In genomic region chr7:49597805-49598204, GRCh38 we compare ENCODE assay signal across 22 cellular contexts.
DNase-seq lines count a peak whose midpoint lies in the region; ATAC-seq, FAIRE-seq and TF ChIP-seq lines count a peak whose summit lies in the region.
"Had no signal": no experiment of that assay in that cellular context is flagged by ENCODE, and none has a peak within 500 bp of the region (broad histone marks: within the 10 kb centered on the region; RNA-seq: fewer than 3 reads in every experiment).

No MANE protein-coding gene starts in this region.

- H3K4me2 ChIP-seq in BLaER1 treated with 17β-estradiol and CSF1 and Interleukin-3, amounts not matched to agents 10 nM and 100 nM = peak overlapping the region; percentile 6 to 90 (median 73); a peak in 20 of 22 replicates
- H3K4me2 ChIP-seq in mesenchymal stem cell (ENCODE audit: low read length, poor library complexity, severe bottlenecking) = no peak overlapping the region
- H3K4me2 ChIP-seq: A549 had no signal

- no peaks in the 10 kb centered on the region for H3K27me3 ChIP-seq in BLaER1 treated with 17β-estradiol and CSF1 and Interleukin-3, amounts not matched to agents 10 nM and 100 nM
- H3K27me3 ChIP-seq in bronchial epithelial cell (ENCODE audit: control insufficient read depth, insufficient read depth, low read length) = no peaks in the 10 kb centered on the region
- no peaks in the 10 kb centered on the region for H3K27me3 ChIP-seq in mesenchymal stem cell (ENCODE audit: control insufficient read depth in 1 of 2, insufficient read depth in 1 of 2, low read length in 2 of 2)
- no peaks in the 10 kb centered on the region for H3K27me3 ChIP-seq in aorta (ENCODE audit: control insufficient read depth in 1 of 2, insufficient read depth in 2 of 2, low read length in 1 of 2)
- no peaks in the 10 kb centered on the region for H3K27me3 ChIP-seq in BE2C

- no peak overlapping the region for H2BK15ac ChIP-seq in mesenchymal stem cell (ENCODE audit: low read depth, poor library complexity, severe bottlenecking)

- TF ChIP-seq CTCF in bronchial epithelial cell (IDR thresholded peaks at IDR 0.05; ENCODE audit: insufficient read depth, low read length, severe bottlenecking) (no peak), BE2C (IDR thresholded peaks at IDR 0.05; ENCODE audit: low read depth, low read length) (no peak)

- peak overlapping the region in 1 of 10 experiments; percentile 25; a peak in 1 of 20 replicates for H3K4me3 ChIP-seq in BLaER1 treated with 17β-estradiol and CSF1 and Interleukin-3, amounts not matched to agents 10 nM and 100 nM
- no peak overlapping the region for H3K4me3 ChIP-seq in bronchial epithelial cell (ENCODE audit: low read depth, low read length)
- no peak overlapping the region for H3K4me3 ChIP-seq in mesenchymal stem cell (ENCODE audit: insufficient read depth in 1 of 2, low read depth in 1 of 2, low read length in 2 of 2)
- H3K4me3 ChIP-seq in aorta (ENCODE audit: low read length in 2 of 2) = no peak overlapping the region
- no peak overlapping the region for H3K4me3 ChIP-seq in BE2C (ENCODE audit: low read depth, low read length)
- H3K4me3 ChIP-seq: A549, K562 had no signal

- no peak overlapping the region for H2BK120ac ChIP-seq in mesenchymal stem cell (ENCODE audit: low read depth, low read length)

- peak; percentile 64 for FAIRE-seq in bronchial epithelial cell (lab: Jason Lieb, UNC)
- FAIRE-seq: A549, D721Med, G401.6, GM12892, K562 had no signal

- H3K9me3 ChIP-seq in BLaER1 treated with 17β-estradiol and CSF1 and Interleukin-3, amounts not matched to agents 10 nM and 100 nM (replicated peaks in 1 of 11) = 0 out of 22 replicates have a peak, but pooled peaks cover 0 to 4% (median 0%) of the 10 kb centered on the region in 11 experiments
- H3K9me3 ChIP-seq in mesenchymal stem cell (ENCODE audit: control insufficient read depth, low read length) (no peaks in the 10 kb centered on the region), aorta (ENCODE audit: control insufficient read depth, low read length) (no peaks in the 10 kb centered on the region), BE2C (no peaks in the 10 kb centered on the region)
- H3K9me3 ChIP-seq: A549 had no signal

- H2AK5ac ChIP-seq in mesenchymal stem cell (ENCODE audit: low read length, severe bottlenecking) = no peak overlapping the region

- peak overlapping the region; percentile 21 for H4K91ac ChIP-seq in mesenchymal stem cell (ENCODE audit: low read length)

- WGBS in mesenchymal stem cell = 42% methylated on average over 3 of the region's 3 CpGs
- WGBS in aorta, 2 donors = 41 to 48% methylated on average over 3 of the region's 3 CpGs

- no peak overlapping the region for H4K8ac ChIP-seq in mesenchymal stem cell (ENCODE audit: low read length)

- no peak overlapping the region for H2AFZ ChIP-seq in mesenchymal stem cell (ENCODE audit: low read depth, low read length)

- H3K18ac ChIP-seq in mesenchymal stem cell (ENCODE audit: low read depth in 1 of 2, low read length in 2 of 2) = no peak overlapping the region

- H2BK12ac ChIP-seq in mesenchymal stem cell (ENCODE audit: low read length in 2 of 2) = no peak overlapping the region

- no peak overlapping the region for H2BK5ac ChIP-seq in mesenchymal stem cell (ENCODE audit: low read depth, low read length, poor library complexity, severe bottlenecking)

- H3K4ac ChIP-seq in mesenchymal stem cell (ENCODE audit: low read depth in 1 of 2, low read length in 2 of 2) = no peak overlapping the region

- intact Hi-C loops in aorta (cut with DNase I) = no loop called here

- H3K27ac ChIP-seq in BLaER1 treated with 17β-estradiol and CSF1 and Interleukin-3, amounts not matched to agents 10 nM and 100 nM = peak overlapping the region in 10 of 11 experiments; percentile 41 to 86 (median 77); a peak in 18 of 22 replicates
- H3K27ac ChIP-seq in mesenchymal stem cell (ENCODE audit: low read length, poor library complexity, severe bottlenecking) (no peak overlapping the region), aorta (ENCODE audit: low read depth in 1 of 2, low read length in 2 of 2) (no peak overlapping the region)
- H3K27ac ChIP-seq: A549 had no signal

- no peaks in the 10 kb centered on the region for H3K36me3 ChIP-seq in BLaER1 treated with 17β-estradiol and CSF1 and Interleukin-3, amounts not matched to agents 10 nM and 100 nM
- H3K36me3 ChIP-seq in bronchial epithelial cell (ENCODE audit: control insufficient read depth, insufficient read depth, low read length) (no peaks in the 10 kb centered on the region), mesenchymal stem cell (ENCODE audit: control insufficient read depth in 1 of 2, insufficient read depth in 2 of 2, low read depth in 1 of 2, low read length in 2 of 2) (no peaks in the 10 kb centered on the region), aorta (ENCODE audit: control insufficient read depth in 1 of 2, insufficient read depth in 2 of 2, low read length in 1 of 2) (no peaks in the 10 kb centered on the region), BE2C (no peaks in the 10 kb centered on the region)

- H4K20me1 ChIP-seq in BLaER1 treated with 17β-estradiol and CSF1 and Interleukin-3, amounts not matched to agents 10 nM and 100 nM = no peaks in the 10 kb centered on the region

- no peak overlapping the region for H3K23ac ChIP-seq in mesenchymal stem cell (ENCODE audit: low read length in 2 of 2)

- no peak for ATAC-seq in HG02970 (IDR thresholded peaks at IDR 0.05; ENCODE audit: low FRiP score, unreplicated experiment)
- no peak for ATAC-seq in aorta (ENCODE audit: low FRiP score)
- ATAC-seq: A549, HCT116, K562 had no signal

- no peaks in the 10 kb centered on the region for H3K79me1 ChIP-seq in mesenchymal stem cell (replicated peaks; ENCODE audit: low read length, poor library complexity, severe bottlenecking)

- H3K14ac ChIP-seq in mesenchymal stem cell (ENCODE audit: low read length in 2 of 2) = no peak overlapping the region

- peaks cover 15 to 59% (median 36%) of the 10 kb centered on the region in 10 experiments for H3K4me1 ChIP-seq in BLaER1 treated with 17β-estradiol and CSF1 and Interleukin-3, amounts not matched to agents 10 nM and 100 nM
- H3K4me1 ChIP-seq in mesenchymal stem cell (ENCODE audit: control insufficient read depth, insufficient read depth, low read depth, low read length) (no peaks in the 10 kb centered on the region), aorta (ENCODE audit: control insufficient read depth in 1 of 2, insufficient read depth in 2 of 2, low read length in 2 of 2) (no peaks in the 10 kb centered on the region), BE2C (no peaks in the 10 kb centered on the region)
- H3K4me1 ChIP-seq: A549 had no signal

- DNase-seq in NOMO-1 (lab: John Stamatoyannopoulos, UW; ENCODE audit: unreplicated experiment in 2 of 2) = peak; percentile 38 to 51
- no peak for DNase-seq in bronchial epithelial cell (ENCODE audit: low read depth)
- no peak for DNase-seq in mesenchymal stem cell
- DNase-seq in aorta = no peak
- DNase-seq in BE2C = no peak
- no peak for DNase-seq in GF-D8 (lab: John Stamatoyannopoulos, UW)
- DNase-seq: CD4-positive, alpha-beta memory T cell; DMS79 treated with DMSO at 0.1 percent for 48 hours; NCI-H1417; NCI-H1930; NCI-H2171; NCI-H446 treated with DMSO at 0.1 percent for 48 hours; NCI-H748 treated with DMSO at 0.1 percent for 48 hours; SHP77 treated with DMSO at 0.1 percent for 48 hours had no signal

- H3K9ac ChIP-seq in BLaER1 treated with 17β-estradiol and CSF1 and Interleukin-3, amounts not matched to agents 10 nM and 100 nM = peak overlapping the region in 6 of 11 experiments; percentile 33 to 62 (median 56); a peak in 10 of 22 replicates
- H3K9ac ChIP-seq in mesenchymal stem cell (ENCODE audit: low read length) = no peak overlapping the region

Comparison
In these comparisons a context has a peak if more than half of its experiments do, and no peak if none do; other contexts are left out.
1. H3K27ac ChIP-seq: peak in BLaER1 treated with 17β-estradiol and CSF1 and Interleukin-3, amounts not matched to agents 10 nM and 100 nM (10 of 11); none in mesenchymal stem cell (single experiment) and aorta (0 of 2).
2. DNase-seq: peak in NOMO-1 (2 of 2); none in bronchial epithelial cell (single experiment), mesenchymal stem cell (single experiment), aorta (0 of 2), BE2C (single experiment) and GF-D8 (single experiment).